Comparison of ENCODE assay signal across 2 cellular contexts in the genomic region with DNA sequence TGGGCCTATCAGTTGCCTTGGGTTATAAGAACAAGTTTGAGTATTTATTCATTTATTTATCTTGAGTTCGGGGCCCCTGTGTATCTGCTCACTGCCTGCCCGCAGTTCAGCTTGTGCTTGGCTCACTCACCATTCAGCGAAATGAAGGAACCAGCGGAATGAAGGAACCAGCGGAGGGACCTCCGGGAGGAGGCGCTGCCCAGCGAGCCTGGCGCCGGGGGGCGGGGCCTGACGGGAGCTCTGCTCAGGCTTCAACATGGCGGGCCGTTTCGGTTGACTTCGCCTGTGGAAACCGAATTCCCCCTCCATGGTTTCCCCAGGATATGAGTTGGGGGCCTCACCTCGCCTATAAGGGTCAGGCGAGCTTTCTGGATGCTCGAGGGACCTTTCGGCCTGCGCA. TPM values are rescaled to one million over a fixed set of nuclear protein-coding genes. Genes with fewer than 3 reads are reported as not detected.
DNase-seq lines count a peak whose midpoint lies in the region; ATAC-seq, FAIRE-seq and TF ChIP-seq lines count a peak whose summit lies in the region.
"Not testable (repeated sequence)": the region's sequence is repeated elsewhere in the genome, so short reads cannot be mapped to it uniquely, and the experiment has no call there.

No MANE protein-coding gene starts in this region.

- not testable (repeated sequence) for H3K36me3 ChIP-seq in K562 (ENCODE audit: control insufficient read depth, insufficient read depth, low read length)

- H3K79me2 ChIP-seq in K562 (ENCODE audit: control insufficient read depth, insufficient read depth, low read length), result not testable (repeated sequence)

- not testable (repeated sequence) for H3K4me1 Mint-ChIP-seq in WTC11

- H3K27me3 Mint-ChIP-seq in WTC11 (ENCODE audit: low read depth), result not testable (repeated sequence)

- H3K27ac ChIP-seq in K562 (ENCODE audit: extremely low read depth, low read depth, low read length), result not testable (repeated sequence)

- TF ChIP-seq RAD21 in K562 (CRISPR knock-in tag; conservative IDR thresholded peaks at IDR 0.05 in 1 of 2, IDR thresholded peaks at IDR 0.05 in 1 of 2), result not testable (repeated sequence)

- TF ChIP-seq CTCF in WTC11 (IDR thresholded peaks at IDR 0.05); K562 (IDR thresholded peaks at IDR 0.05 in 2 of 3, conservative IDR thresholded peaks at IDR 0.05 in 1 of 3; ENCODE audit: insufficient read depth in 2 of 3, low read depth in 1 of 3, low read length in 3 of 3): not testable (repeated sequence)

- CTCF ChIA-PET in WTC11 (lab: Charles Lee); K562 (lab: Yijun Ruan, JAX; ENCODE audit: low intra/inter-chr PET ratio): not testable (repeated sequence)

- not testable (repeated sequence) for H2AFZ ChIP-seq in K562 (ENCODE audit: low read depth, low read length)

- not testable (repeated sequence) for FAIRE-seq in K562 (lab: Jason Lieb, UNC)

- not testable (repeated sequence) for BruUV-seq in K562 (replicated peaks; lab: Mats Ljungman, UMichigan)

- POLR2A ChIA-PET in WTC11 (lab: Charles Lee); K562 (lab: Yijun Ruan, JAX): not testable (repeated sequence)

- not testable (repeated sequence) for TF ChIP-seq POLR2A in K562 (conservative IDR thresholded peaks at IDR 0.05)

- ATAC-seq in WTC11, result peak; percentile 67
- ATAC-seq in K562, result peak; percentile 88

- H3K9me1 ChIP-seq in K562 (ENCODE audit: control insufficient read depth, insufficient read depth, low read length), result not testable (repeated sequence)

- H3K4me1 ChIP-seq in K562 (replicated peaks in 1 of 2; ENCODE audit: control insufficient read depth in 2 of 2, insufficient read depth in 2 of 2, low read length in 2 of 2), result not testable (repeated sequence)

- not testable (repeated sequence) for H3K27ac Mint-ChIP-seq in WTC11

- not testable (repeated sequence) for H3K9me3 Mint-ChIP-seq in WTC11

- not testable (repeated sequence) for H3K27me3 ChIP-seq in K562 (ENCODE audit: control insufficient read depth in 2 of 2, insufficient read depth in 2 of 2, low read length in 2 of 2)

- not testable (repeated sequence) for TF ChIP-seq EP300 in K562 (IDR thresholded peaks at IDR 0.05; ENCODE audit: low read length)

- H3K4me2 ChIP-seq in K562 (ENCODE audit: insufficient read depth, low read length), result not testable (repeated sequence)

- not testable (repeated sequence) for H3K4me3 ChIP-seq in K562

- in situ Hi-C loops in K562 (cut with MboI), result not testable (repeated sequence)

- H4K20me1 ChIP-seq in K562 (replicated peaks; ENCODE audit: control insufficient read depth, insufficient read depth, low read length), result not testable (repeated sequence)

- H3K36me3 Mint-ChIP-seq in WTC11, result not testable (repeated sequence)

- H3K9me3 ChIP-seq in K562 (replicated peaks; ENCODE audit: control insufficient read depth, insufficient read depth, low read depth, low read length), result not testable (repeated sequence)

- no CpG with 5 or more reads among the region's 22 CpGs for WGBS in K562 (ENCODE audit: insufficient coverage, low coverage, missing lambda C conversion rate)

- not testable (repeated sequence) for H3K4me3 Mint-ChIP-seq in WTC11

- H3K9ac ChIP-seq in K562 (ENCODE audit: insufficient read depth in 1 of 2, low read depth in 2 of 2, low read length in 2 of 2), result not testable (repeated sequence)

- intact Hi-C loops in K562 (cut with micrococcal nuclease), result not testable (repeated sequence)

- not testable (repeated sequence) for DNase-seq in WTC11 (ENCODE audit: low spot score); K562 (ENCODE audit: extremely low read depth in 1 of 4, low spot score in 3 of 4)

RNA-seq across cellular contexts. Expression of a gene that starts 33.5 kb away (rescaled TPM):
- total RNA-seq in WTC11 (2021), result 53.0 to 59.0 TPM (median 56.0 TPM) in 3 replicates
- 11.1 and 56.9 TPM in 2 replicates for total RNA-seq in K562 (2011; cell fraction: chromatin; rRNA removed; ENCODE audit: low replicate concordance)
- 5.5 and 8.9 TPM in 2 replicates for total RNA-seq in K562 (2011; cell fraction: nucleolus; rRNA removed)
- 15.3 and 20.2 TPM in 2 replicates for total RNA-seq in K562 (2011; cell fraction: nucleoplasm; rRNA removed)
- total RNA-seq in K562 (2014; rRNA removed), result 31.3 and 34.8 TPM in 2 replicates
- total RNA-seq in K562 (2014; rRNA removed; fragmentation: Illumina TruSeq; extraction: Trizol), result 45.5 and 54.6 TPM in 2 replicates
- total RNA-seq in K562 (2015; rRNA removed; fragmentation: Illumina TruSeq; extraction: Trizol), result 47.7 and 55.1 TPM in 2 replicates
- total RNA-seq in K562 (2021), result 41.4 and 45.1 TPM in 2 replicates
- polyA plus RNA-seq in K562 (2011; rRNA removed), result 17.9 and 24.2 TPM in 2 replicates
- polyA plus RNA-seq in K562 (2011; cell fraction: cytosol; rRNA removed), result 4.9 and 10.3 TPM in 2 replicates
- polyA plus RNA-seq in K562 (2011; cell fraction: nucleus; rRNA removed), result 11.0 and 13.3 TPM in 2 replicates
- polyA plus RNA-seq in K562 (2012), result 35.6 and 40.5 TPM in 2 replicates
- 53.5 and 63.5 TPM in 2 replicates for polyA plus RNA-seq in K562 (2014; fragmentation: Illumina TruSeq; extraction: Trizol)
- 10 to 100 TPM; 21.9 to 26.8 TPM for polyA plus RNA-seq in K562 (2014; fragmentation: Nextera tagmentation; extraction: Ambion mirVana)
- polyA plus RNA-seq in K562 (2014; rRNA removed), result 24.8 and 31.5 TPM in 2 replicates
- 37.7 and 45.4 TPM in 2 replicates for polyA minus RNA-seq in K562 (2011; rRNA and poly(A)+ RNA removed)
- polyA minus RNA-seq in K562 (2011; cell fraction: cytosol; rRNA and poly(A)+ RNA removed), result 16.1 and 18.2 TPM in 2 replicates
- polyA minus RNA-seq in K562 (2011; cell fraction: nucleus; rRNA and poly(A)+ RNA removed), result 11.2 and 24.5 TPM in 2 replicates

RNA-seq across cellular contexts. Expression of a gene that starts 38.3 kb away (rescaled TPM):
- 18.0 to 21.0 TPM (median 19.2 TPM) in 3 replicates for total RNA-seq in WTC11 (2021)
- 37.8 and 110 TPM in 2 replicates for total RNA-seq in K562 (2011; cell fraction: chromatin; rRNA removed; ENCODE audit: low replicate concordance)
- 16.7 and 18.0 TPM in 2 replicates for total RNA-seq in K562 (2011; cell fraction: nucleolus; rRNA removed)
- total RNA-seq in K562 (2011; cell fraction: nucleoplasm; rRNA removed), result 44.4 and 68.8 TPM in 2 replicates
- total RNA-seq in K562 (2014; rRNA removed), result 21.6 and 23.7 TPM in 2 replicates
- 29.8 and 31.6 TPM in 2 replicates for total RNA-seq in K562 (2014; rRNA removed; fragmentation: Illumina TruSeq; extraction: Trizol)
- total RNA-seq in K562 (2015; rRNA removed; fragmentation: Illumina TruSeq; extraction: Trizol), result 29.3 and 30.6 TPM in 2 replicates
- 22.5 and 24.6 TPM in 2 replicates for total RNA-seq in K562 (2021)
- 18.8 and 24.6 TPM in 2 replicates for polyA plus RNA-seq in K562 (2011; rRNA removed)
- polyA plus RNA-seq in K562 (2011; cell fraction: cytosol; rRNA removed), result 6.4 and 12.6 TPM in 2 replicates
- polyA plus RNA-seq in K562 (2011; cell fraction: nucleus; rRNA removed), result 31.2 and 44.9 TPM in 2 replicates
- 14.7 and 22.9 TPM in 2 replicates for polyA plus RNA-seq in K562 (2012)
- polyA plus RNA-seq in K562 (2014; fragmentation: Illumina TruSeq; extraction: Trizol), result 22.5 and 28.1 TPM in 2 replicates
- polyA plus RNA-seq in K562 (2014; fragmentation: Nextera tagmentation; extraction: Ambion mirVana), result 10 to 100 TPM in 1 of 2 experiments, 1 to 10 TPM in 1; 8.4 to 12.2 TPM
- 20.3 and 24.0 TPM in 2 replicates for polyA plus RNA-seq in K562 (2014; rRNA removed)
- 20.3 and 24.2 TPM in 2 replicates for polyA minus RNA-seq in K562 (2011; rRNA and poly(A)+ RNA removed)
- polyA minus RNA-seq in K562 (2011; cell fraction: cytosol; rRNA and poly(A)+ RNA removed), result 10.3 and 10.6 TPM in 2 replicates
- 14.4 and 31.3 TPM in 2 replicates for polyA minus RNA-seq in K562 (2011; cell fraction: nucleus; rRNA and poly(A)+ RNA removed)
